ENCODE assay signal across 8 cellular contexts in the genomic region with DNA sequence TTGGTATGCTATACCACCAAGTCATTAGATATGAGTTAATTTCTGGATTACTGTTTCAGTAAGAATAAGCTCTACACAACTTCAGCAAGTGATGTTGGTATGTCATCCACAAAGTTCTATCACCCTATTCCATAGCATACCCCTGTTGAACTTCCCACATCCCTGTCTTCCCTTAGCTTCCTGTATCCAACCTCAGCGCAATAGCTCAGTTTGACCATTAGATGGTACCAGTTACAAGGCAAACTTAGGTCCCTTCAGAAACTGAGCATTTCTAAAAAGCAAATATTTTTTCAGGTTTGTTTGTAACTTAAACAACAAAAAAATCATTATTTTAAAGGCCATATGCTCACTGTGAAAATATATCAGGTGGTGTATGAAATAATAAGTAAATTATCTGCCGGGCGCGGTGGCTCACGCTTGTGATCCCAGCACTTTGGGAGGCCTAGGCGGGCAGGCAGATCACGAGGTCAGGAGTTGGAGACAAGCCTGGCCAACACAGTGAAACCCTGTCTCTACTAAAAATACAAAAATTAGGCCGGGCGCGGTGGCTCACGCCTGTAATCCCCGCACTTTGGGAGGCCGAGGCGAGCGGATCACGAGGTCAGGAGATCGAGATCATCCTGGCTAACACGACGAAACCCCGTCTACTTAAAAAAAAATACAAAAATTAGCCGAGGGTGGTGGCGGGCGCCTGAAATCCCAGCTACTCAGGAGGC. TPM values are rescaled to one million over a fixed set of nuclear protein-coding genes. Genes with fewer than 3 reads are reported as not detected.
DNase-seq lines count a peak whose midpoint lies in the region; ATAC-seq and TF ChIP-seq lines count a peak whose summit lies in the region.

No MANE protein-coding gene starts in this region.

- TF ChIP-seq CTCF in WI38 (IDR thresholded peaks at IDR 0.05; ENCODE audit: low read depth, low read length) (peak; percentile 50; the same call in 1 of the 2 replicates), liver (IDR thresholded peaks at IDR 0.05; ENCODE audit: low read depth, low read length, missing input control) (peak; percentile 41)

- peak; percentile 60 to 71 for TF ChIP-seq RAD21 in liver (IDR thresholded peaks at IDR 0.05)

- H3K4me1 ChIP-seq in liver (ENCODE audit: control insufficient read depth in 4 of 4, insufficient read depth in 4 of 4, low read length in 3 of 4) = peaks cover 0 to 4% (median 3%) of the 10 kb centered on the region in 4 donors

- no peak overlapping the region for H3K27ac ChIP-seq in liver (ENCODE audit: low read depth in 1 of 2, low read length in 2 of 2)

- ATAC-seq in sciatic nerve = no peak
- ATAC-seq in HG02571 (IDR thresholded peaks at IDR 0.05; ENCODE audit: unreplicated experiment) = no peak

- WGBS in liver = 94% methylated on average over 23 of the region's 23 CpGs

- H3K36me3 ChIP-seq in liver (ENCODE audit: control insufficient read depth in 4 of 4, insufficient read depth in 3 of 4, low read depth in 1 of 4, low read length in 3 of 4) = no peaks in the 10 kb centered on the region

- H3K4me3 ChIP-seq in WI38 (ENCODE audit: low read depth, low read length) (no peak overlapping the region), liver (ENCODE audit: low read depth in 1 of 3, low read length in 3 of 3) (no peak overlapping the region)

- DNase-seq in DMS53 treated with DMSO at 0.1 percent for 48 hours (lab: John Stamatoyannopoulos, UW; ENCODE audit: unreplicated experiment) (peak; percentile 62), Kasumi-1 (lab: John Stamatoyannopoulos, UW) (peak; percentile 35 to 57), sciatic nerve (ENCODE audit: low spot score) (no peak)
- no peak for DNase-seq in activated CD4-positive, alpha-beta T cell treated with anti-CD3 and anti-CD28 coated beads, Interleukin-2, amount 50 U/mL, for 4 hours
- DNase-seq in activated CD4-positive, alpha-beta T cell treated with anti-CD3 and anti-CD28 coated beads, Interleukin-2, amount 50 U/mL, for 48 hours = no peak

- H3K9ac ChIP-seq in liver (ENCODE audit: low read depth in 1 of 2, low read length in 2 of 2) = no peak overlapping the region

- intact Hi-C loops in sciatic nerve (cut with DNase I) = no loop called here

- H3K27me3 ChIP-seq in liver (ENCODE audit: control insufficient read depth in 4 of 4, insufficient read depth in 4 of 4, low read length in 3 of 4) = no peaks in the 10 kb centered on the region

- H3K9me3 ChIP-seq in liver (ENCODE audit: control insufficient read depth in 4 of 4, low read length in 3 of 4) = no peaks in the 10 kb centered on the region

TF ChIP-seq in liver, 16 proteins besides CTCF, POLR2A, EP300 and RAD21:
- no peak for TF ChIP-seq HNF4A (conservative IDR thresholded peaks at IDR 0.05)
- no peak for TF ChIP-seq REST (IDR thresholded peaks at IDR 0.05)
- no peak for TF ChIP-seq FOXA1 (IDR thresholded peaks at IDR 0.05)
- TF ChIP-seq FOXA2 (IDR thresholded peaks at IDR 0.05) = no peak
- TF ChIP-seq HNF4G (IDR thresholded peaks at IDR 0.05) = no peak
- no peak for TF ChIP-seq ATF3 (IDR thresholded peaks at IDR 0.05)
- no peak for TF ChIP-seq SP1 (IDR thresholded peaks at IDR 0.05)
- no peak for TF ChIP-seq JUND (IDR thresholded peaks at IDR 0.05)
- TF ChIP-seq YY1 (IDR thresholded peaks at IDR 0.05) = no peak
- no peak for TF ChIP-seq MAX (IDR thresholded peaks at IDR 0.05)
- TF ChIP-seq EGR1 (IDR thresholded peaks at IDR 0.05; ENCODE audit: low read depth in 2 of 2) = no peak
- TF ChIP-seq NR2F2 (IDR thresholded peaks at IDR 0.05) = no peak
- no peak for TF ChIP-seq TAF1 (conservative IDR thresholded peaks at IDR 0.05)
- TF ChIP-seq RXRA (IDR thresholded peaks at IDR 0.05) = no peak
TF ChIP-seq in liver: peak in this region for 0.

RNA-seq across cellular contexts. Expression of gene MOG, which starts 8.8 kb away (rescaled TPM):
- not detected for total RNA-seq in liver
- polyA plus RNA-seq in liver = not detected
- total RNA-seq in sciatic nerve = not detected

RNA-seq across cellular contexts. Expression of gene GABBR1, which starts 15.1 kb away (rescaled TPM):
- total RNA-seq in liver (1 to 10 TPM; 1.4 to 4.7 TPM), sciatic nerve (106 TPM)
- polyA plus RNA-seq in liver = 1 to 10 TPM; 1.1 to 1.3 TPM

RNA-seq across cellular contexts. Expression of gene ZFP57, which starts 32.9 kb away (rescaled TPM):
- not detected for total RNA-seq in liver
- polyA plus RNA-seq in liver = not detected
- total RNA-seq in sciatic nerve = not detected

Comparison
In these comparisons a context has a peak if more than half of its experiments do, and no peak if none do; other contexts are left out.
1. DNase-seq: peak in DMS53 treated with DMSO at 0.1 percent for 48 hours (single experiment) and Kasumi-1 (2 of 2); none in activated CD4-positive, alpha-beta T cell treated with anti-CD3 and anti-CD28 coated beads, Interleukin-2, amount 50 U/mL, for 4 hours (0 of 2), sciatic nerve (single experiment) and activated CD4-positive, alpha-beta T cell treated with anti-CD3 and anti-CD28 coated beads, Interleukin-2, amount 50 U/mL, for 48 hours (0 of 2).
2. RNA of gene GABBR1, which starts 15.1 kb away (total RNA-seq): 106 TPM in sciatic nerve (single experiment); 1.4 to 4.7 TPM in liver; every median in the first group is over 10 times any median in the second.